8 cellular contexts compared by ENCODE assay signal in the genomic region with DNA sequence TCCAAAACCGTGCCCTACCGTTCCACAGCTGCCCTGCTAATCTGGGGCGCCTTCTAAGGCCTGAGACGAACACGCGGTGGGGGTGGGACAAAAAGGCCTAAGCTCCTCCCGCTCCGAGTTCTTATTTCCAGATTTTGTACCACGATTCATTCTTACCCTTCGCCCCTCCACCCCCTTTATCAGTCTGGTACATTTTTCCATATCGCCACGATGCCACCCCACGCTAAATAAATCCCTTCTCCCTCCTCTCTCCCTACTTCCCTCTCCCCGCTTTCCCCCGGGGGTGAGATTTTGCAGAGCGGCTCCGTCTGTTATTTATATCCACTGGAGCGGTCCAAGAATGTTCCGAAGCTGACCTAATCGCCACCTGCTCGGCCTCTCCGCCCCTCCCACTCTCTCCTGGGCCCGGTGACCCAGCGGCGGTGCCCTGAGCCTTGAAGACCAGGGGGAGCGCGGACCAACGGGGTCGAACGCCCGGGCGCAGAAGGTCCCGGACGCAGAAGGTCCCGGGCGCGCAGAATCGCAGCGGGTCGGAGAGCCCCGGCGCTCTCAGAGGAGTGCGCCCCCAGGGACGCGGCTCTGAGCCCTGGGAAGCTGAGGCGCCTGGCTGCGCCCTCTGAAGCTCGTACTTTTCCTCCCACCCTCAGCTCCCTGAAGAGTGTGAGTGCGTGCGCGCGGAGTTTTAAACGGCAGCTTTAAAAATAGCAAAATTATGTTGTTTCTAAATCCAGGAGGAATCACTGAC. TPM values are rescaled to one million over a fixed set of nuclear protein-coding genes. Genes with fewer than 3 reads are reported as not detected.
A peak's percentile ranks its signal among the peaks of the same experiment; 100 is the strongest.
DNase-seq lines count a peak whose midpoint lies in the region; ATAC-seq and TF ChIP-seq lines count a peak whose summit lies in the region.

No MANE protein-coding gene starts in this region.

- peak overlapping the region; percentile 87 for H2BK120ac ChIP-seq in trophoblast cell (ENCODE audit: insufficient read depth, low read length, poor library complexity)

- H3K4ac ChIP-seq in trophoblast cell (ENCODE audit: low read depth, low read length), result no peak overlapping the region

- H3K79me2 ChIP-seq in OCI-LY1 (ENCODE audit: insufficient read depth, low read length) (no peaks in the 10 kb centered on the region), trophoblast cell (ENCODE audit: control insufficient read depth, insufficient read depth, low read length, poor library complexity) (peaks cover 22% of the 10 kb centered on the region)

- peak overlapping the region; percentile 64 for H2BK12ac ChIP-seq in trophoblast cell (ENCODE audit: low read length)

- no peaks in the 10 kb centered on the region for H3K9me2 ChIP-seq in OCI-LY1 (ENCODE audit: low read depth, low read length)

- intact Hi-C loops in heart left ventricle (cut with DNase I), result loop anchor here in 4 of 10 donors (1.0 to 5.0 kb wide), 4 partner anchors 27 to 165 kb away; partner anchors contain the start of genes DDB2 (in 2 of the 4) and MYBPC3 (in 1 of the 4)

- H3K27me3 ChIP-seq in OCI-LY1 (ENCODE audit: insufficient read depth, low read length) (peaks cover 10% of the 10 kb centered on the region; the same call in 1 of the 2 replicates), adipocyte (replicated peaks; ENCODE audit: control insufficient read depth, insufficient read depth, low read length) (no peaks in the 10 kb centered on the region), heart left ventricle (peaks cover 0 to 43% (median 0%) of the 10 kb centered on the region in 9 donors), trophoblast cell (ENCODE audit: insufficient read depth, low read length) (no peaks in the 10 kb centered on the region)

- H3K4me1 ChIP-seq in OCI-LY1 (ENCODE audit: insufficient read depth, low read length, severe bottlenecking), result peaks cover 16% of the 10 kb centered on the region
- H3K4me1 ChIP-seq in adipocyte (ENCODE audit: control insufficient read depth, insufficient read depth, low read length), result peaks cover 30% of the 10 kb centered on the region
- H3K4me1 ChIP-seq in heart left ventricle, result peaks cover 0 to 70% (median 27%) of the 10 kb centered on the region in 12 donors
- peaks cover 41 to 52% of the 10 kb centered on the region in 2 experiments for H3K4me1 ChIP-seq in trophoblast cell (ENCODE audit: control insufficient read depth in 1 of 2, insufficient read depth in 2 of 2, low read length in 2 of 2)

- no peak overlapping the region for H3K23ac ChIP-seq in trophoblast cell (ENCODE audit: low read length)

- H3K9ac ChIP-seq in OCI-LY1 (ENCODE audit: low read length), result peak overlapping the region; percentile 28; the same call in 1 of the 2 replicates
- peak overlapping the region; percentile 9 for H3K9ac ChIP-seq in adipocyte (ENCODE audit: low read length)
- H3K9ac ChIP-seq in trophoblast cell (ENCODE audit: low read length), result peak overlapping the region; percentile 15

- no peaks in the 10 kb centered on the region for H3F3A ChIP-seq in OCI-LY1 (ENCODE audit: insufficient read depth, low read length)

- no peak overlapping the region for H3K27ac ChIP-seq in OCI-LY1 (ENCODE audit: low read depth, low read length, poor library complexity, severe bottlenecking)
- H3K27ac ChIP-seq in heart left ventricle, result peak overlapping the region; percentile 89 to 100 (median 96)
- peak overlapping the region; percentile 87 for H3K27ac ChIP-seq in trophoblast cell (ENCODE audit: low read depth, low read length)

- peak; percentile 52 for DNase-seq in DMS53 (lab: John Stamatoyannopoulos, UW)
- no peak for DNase-seq in DMS53 treated with DMSO at 0.1 percent for 48 hours (lab: John Stamatoyannopoulos, UW; ENCODE audit: unreplicated experiment)
- peak; percentile 70 for DNase-seq in adipocyte (ENCODE audit: low read depth)
- peak; percentile 83 to 87 (median 84) for DNase-seq in heart left ventricle
- peak in 1 of 2 donors; percentile 30 for DNase-seq in trophoblast cell
- no peak for DNase-seq in CD1c-positive myeloid dendritic cell (ENCODE audit: extremely low spot score)

- H3K4me2 ChIP-seq in OCI-LY1 (ENCODE audit: low read length) (peak overlapping the region; percentile 72), trophoblast cell (ENCODE audit: low read length) (peak overlapping the region; percentile 94)

- TF ChIP-seq CTCF in OCI-LY1 (IDR thresholded peaks at IDR 0.05; ENCODE audit: low read length) (no peak), heart left ventricle (IDR thresholded peaks at IDR 0.05) (peak in 2 of 12 donors; percentile 18 to 20)

- peak overlapping the region; percentile 19 for H4K8ac ChIP-seq in trophoblast cell (ENCODE audit: low read depth, low read length)

- H4K20me1 ChIP-seq in OCI-LY1 (ENCODE audit: insufficient read depth, low read length), result no peaks in the 10 kb centered on the region

- peaks cover 30% of the 10 kb centered on the region for H3K79me1 ChIP-seq in trophoblast cell (ENCODE audit: low read length)

- H2BK5ac ChIP-seq in trophoblast cell (ENCODE audit: low read depth, low read length, poor library complexity), result peak overlapping the region; percentile 22

- peak overlapping the region; percentile 55 for H3K4me3 ChIP-seq in OCI-LY1 (ENCODE audit: low read depth, low read length, poor library complexity, severe bottlenecking)
- H3K4me3 ChIP-seq in adipocyte (ENCODE audit: low read length), result peak overlapping the region; percentile 72
- peak overlapping the region; percentile 24 to 95 (median 78) for H3K4me3 ChIP-seq in heart left ventricle
- H3K4me3 ChIP-seq in trophoblast cell (ENCODE audit: low read depth, low read length), result peak overlapping the region; percentile 88

- H3K14ac ChIP-seq in trophoblast cell (ENCODE audit: low read length), result peak overlapping the region; percentile 52

- H3K36me3 ChIP-seq in OCI-LY1 (ENCODE audit: insufficient read depth, low read length), result no peaks in the 10 kb centered on the region
- H3K36me3 ChIP-seq in adipocyte (ENCODE audit: control insufficient read depth, insufficient read depth, low read length, severe bottlenecking), result no peaks in the 10 kb centered on the region
- H3K36me3 ChIP-seq in heart left ventricle, result no peaks in the 10 kb centered on the region
- peaks cover 12 to 15% of the 10 kb centered on the region in 2 experiments for H3K36me3 ChIP-seq in trophoblast cell (ENCODE audit: control insufficient read depth in 1 of 2, insufficient read depth in 2 of 2, low read length in 2 of 2)

- 0 to 1% (median 1%) methylated on average over 34 to 53 of the region's 53 CpGs for WGBS in heart left ventricle, 4 donors
- no CpG with 5 or more reads among the region's 53 CpGs for WGBS in trophoblast cell (ENCODE audit: extremely low coverage, insufficient coverage, insufficient read length)

- H2AK5ac ChIP-seq in trophoblast cell (ENCODE audit: low read length), result peak overlapping the region; percentile 22

- H3K9me3 ChIP-seq in OCI-LY1 (ENCODE audit: low read length) (no peaks in the 10 kb centered on the region), adipocyte (ENCODE audit: control insufficient read depth, low read length) (no peaks in the 10 kb centered on the region), heart left ventricle (no peaks in the 10 kb centered on the region), trophoblast cell (ENCODE audit: insufficient read depth, low read depth, low read length) (no peaks in the 10 kb centered on the region)

- peak in 1 of 2 donors; percentile 56 for TF ChIP-seq POLR2A in heart left ventricle (IDR thresholded peaks at IDR 0.05)

- H2AFZ ChIP-seq in OCI-LY1 (ENCODE audit: low read length) (no peak overlapping the region), trophoblast cell (ENCODE audit: insufficient read depth, low read length, poor library complexity) (no peak overlapping the region)

- ATAC-seq in heart left ventricle (peak; percentile 30 to 56 (median 48)), GM19467 (IDR thresholded peaks at IDR 0.05; ENCODE audit: unreplicated experiment) (no peak)

- peak overlapping the region; percentile 97 for H3K18ac ChIP-seq in trophoblast cell (ENCODE audit: low read length)

- no peak overlapping the region for H4K12ac ChIP-seq in trophoblast cell (ENCODE audit: low read depth, low read length)

- H4K91ac ChIP-seq in trophoblast cell (ENCODE audit: low read depth, low read length), result peak overlapping the region; percentile 82

RNA-seq across cellular contexts. Expression of gene PACSIN3, which starts 0.9 kb away (rescaled TPM):
- 100 to 1,000 TPM; 127 to 330 (median 211) TPM for total RNA-seq in heart left ventricle
- 100 to 1,000 TPM; 123 to 282 TPM for polyA plus RNA-seq in heart left ventricle
- polyA plus RNA-seq in trophoblast cell (2013), result 22.2 and 23.3 TPM in 2 replicates

RNA-seq across cellular contexts. Expression of gene ARFGAP2, which starts 10.4 kb away (rescaled TPM):
- 10 to 100 TPM; 47.5 to 96.1 (median 61.3) TPM for total RNA-seq in heart left ventricle
- polyA plus RNA-seq in heart left ventricle, result 10 to 100 TPM; 49.7 to 79.1 TPM
- 43.4 and 47.3 TPM in 2 replicates for polyA plus RNA-seq in trophoblast cell (2013)

RNA-seq across cellular contexts. Expression of gene DDB2, which starts 27.7 kb away (rescaled TPM):
- 10 to 100 TPM in 4 of 9 donors, 1 to 10 TPM in 5; 8.0 to 28.5 (median 9.7) TPM for total RNA-seq in heart left ventricle
- polyA plus RNA-seq in heart left ventricle, result 10 to 100 TPM in 1 of 2 donors, 1 to 10 TPM in 1; 8.1 to 11.7 TPM
- 32.8 and 33.7 TPM in 2 replicates for polyA plus RNA-seq in trophoblast cell (2013)

Comparison
In these comparisons a context has a peak if more than half of its experiments do, and no peak if none do; other contexts are left out.
1. DNase-seq: peak in DMS53 (single experiment), adipocyte (single experiment) and heart left ventricle (5 of 5); none in DMS53 treated with DMSO at 0.1 percent for 48 hours (single experiment) and CD1c-positive myeloid dendritic cell (single experiment).
2. Peak in every context shown above with its lines, with median percentiles within 50 percentile points of each other: H3K4me3 ChIP-seq and H3K9ac ChIP-seq.